ENCODE assay signal across 25 cellular contexts in genomic region chr18:46373787-46374186, GRCh38.
"Had no signal": no experiment of that assay in that cellular context is flagged by ENCODE, and none has a peak within 500 bp of the region (broad histone marks: within the 10 kb centered on the region; RNA-seq: fewer than 3 reads in every experiment).

No MANE protein-coding gene starts in this region.

- DNase-seq: activated CD4-positive, alpha-beta memory T cell treated with anti-CD3 and anti-CD28 coated beads, Interleukin-2, amount 10 ng/mL, durations not matched to agents 7 days and 5 days; activated CD4-positive, alpha-beta T cell treated with anti-CD3 and anti-CD28 coated beads for 1 hour; activated CD4-positive, alpha-beta T cell treated with anti-CD3 and anti-CD28 coated beads, Interleukin-2, amount 10 ng/mL, durations not matched to agents 7 days and 5 days; activated gamma-delta T cell treated with Interleukin-2 at 50 U/mL for 16 hours; activated naive CD4-positive, alpha-beta T cell treated with anti-CD3 and anti-CD28 coated beads, Interleukin-2, amount 50 U/mL, for 16 hours; activated T-cell treated with anti-CD3 and anti-CD28 coated beads, Interleukin-2, amount 50 U/mL, for 4 hours; amniotic stem cell; central memory CD4-positive, alpha-beta T cell; foreskin fibroblast; heart right ventricle; islet precursor cell; left cardiac atrium; left ventricle myocardium superior; mucosa of descending colon; ovary; stimulated activated CD4-positive, alpha-beta T cell treated with anti-CD3 and anti-CD28 coated beads, Interleukin-15, amount 100 ng/mL, for 24 hours; stimulated activated CD4-positive, alpha-beta T cell treated with anti-CD3 and anti-CD28 coated beads, Interleukin-2, amount 100 ng/mL, for 24 hours; stimulated activated naive B cell treated with anti-CD40 and anti-IgM and Interleukin-4, amounts not matched to agents 10 μg/mL and 1 μg/mL and 100 μg/mL, for 72 hours; stomach; T-helper 17 cell had no signal

- H3K27ac ChIP-seq: breast epithelium, heart right ventricle, neutrophil, ovary, stomach had no signal

- H3K4me1 ChIP-seq: breast epithelium, stomach had no signal

- H3K9me3 ChIP-seq: breast epithelium, heart right ventricle, mucosa of descending colon, neutrophil, ovary, stomach, thyroid gland had no signal

- H3K27me3 ChIP-seq: breast epithelium, heart right ventricle, ovary, stomach, thyroid gland had no signal

- H3K4me3 ChIP-seq: breast epithelium, heart right ventricle, mucosa of descending colon, ovary, stomach, thyroid gland had no signal

- ATAC-seq: activated T-cell treated with anti-CD3 and anti-CD28 coated beads, Interleukin-2, amount 50 U/mL, for 4 hours; activated T-helper 17 cell treated with anti-CD3 and anti-CD28 coated beads, Interleukin-2, amount 50 U/mL, for 72 hours; esophagus mucosa; heart right ventricle; left cardiac atrium; left ventricle myocardium superior; mucosa of descending colon; stimulated activated naive B cell treated with anti-CD40 and anti-IgM and Interleukin-4, amounts not matched to agents 10 μg/mL and 1 μg/mL and 100 μg/mL, for 72 hours; T-helper 17 cell had no signal

- H3K36me3 ChIP-seq: breast epithelium, heart right ventricle, neutrophil, ovary, stomach, thyroid gland had no signal
